Comparison of ENCODE assay signal across 8 cellular contexts in genomic region chr1:115764541-115764940, GRCh38. TPM values are rescaled to one million over a fixed set of nuclear protein-coding genes. Genes with fewer than 3 reads are reported as not detected.
DNase-seq lines count a peak whose midpoint lies in the region; ATAC-seq and TF ChIP-seq lines count a peak whose summit lies in the region.

No MANE protein-coding gene starts in this region.

- intact Hi-C loops in right cardiac atrium (cut with DNase I) = loop anchor here in 3 of 4 donors (5.0 to 10.0 kb wide), 2 partner anchors 47 to 50 kb away; no protein-coding TSS in a partner anchor

- H3K27me3 ChIP-seq in right cardiac atrium (ENCODE audit: control insufficient read depth, insufficient read depth) = no peaks in the 10 kb centered on the region

- ATAC-seq in SK-N-SH treated with all-trans-retinoic acid at 6 μM for 48 hours (peak; percentile 49; the same call in 2 of the 3 replicates), right cardiac atrium (peak in 1 of 2 donors; percentile 8), HG02763 (IDR thresholded peaks at IDR 0.05; ENCODE audit: unreplicated experiment) (no peak)

- TF ChIP-seq CTCF in 22Rv1 (IDR thresholded peaks at IDR 0.05) (peak; percentile 48; the same call in 1 of the 2 replicates), GM12865 (IDR thresholded peaks at IDR 0.05; ENCODE audit: insufficient read depth, low read depth, low read length, missing control alignments) (peak; percentile 26)

- H3K27ac ChIP-seq in 22Rv1 (no peak overlapping the region), right cardiac atrium (ENCODE audit: low read length) (no peak overlapping the region)

- 8% methylated on average over 1 of the region's 1 CpG for WGBS in right cardiac atrium

- H3K4me1 ChIP-seq in right cardiac atrium (ENCODE audit: control insufficient read depth, insufficient read depth, low read length) = no peaks in the 10 kb centered on the region

- no peaks in the 10 kb centered on the region for H3K9me3 ChIP-seq in right cardiac atrium (ENCODE audit: control insufficient read depth, low read length)

- DNase-seq in GM12865 (ENCODE audit: low read depth) (peak; percentile 18), right cardiac atrium (no peak), T-helper 9 cell (no peak), cortex of kidney (lab: John Stamatoyannopoulos, UW) (no peak), middle frontal gyrus (ENCODE audit: extremely low spot score, low spot score) (no peak)

- H3K4me3 ChIP-seq in GM12865 (ENCODE audit: low read depth, low read length) = no peak overlapping the region
- peak overlapping the region; percentile 37 for H3K4me3 ChIP-seq in right cardiac atrium (ENCODE audit: low read length)

TF ChIP-seq in SK-N-SH treated with all-trans-retinoic acid at 6 μM for 48 hours, 23 proteins besides CTCF, POLR2A, EP300 and RAD21:
- TF ChIP-seq TOX (CRISPR knock-in tag; IDR thresholded peaks at IDR 0.05; ENCODE audit: borderline replicate concordance) (no peak), CSRNP3 (CRISPR knock-in tag; IDR thresholded peaks at IDR 0.05) (no peak), ARNTL (CRISPR knock-in tag; IDR thresholded peaks at IDR 0.05; ENCODE audit: borderline replicate concordance, low read depth) (no peak), CSDC2 (CRISPR knock-in tag; IDR thresholded peaks at IDR 0.05) (no peak), PATZ1 (CRISPR knock-in tag; IDR thresholded peaks at IDR 0.05; ENCODE audit: borderline replicate concordance) (no peak), BACH2 (CRISPR knock-in tag; IDR thresholded peaks at IDR 0.05; ENCODE audit: borderline replicate concordance) (no peak)

RNA-seq across cellular contexts. Expression of gene CASQ2, which starts 4.0 kb away (rescaled TPM):
- 100 to 1,000 TPM; 706 to 865 (median 788) TPM for total RNA-seq in right cardiac atrium
- 702 TPM for polyA plus RNA-seq in right cardiac atrium
